Comparison of ENCODE assay signal across 1 cellular context in genomic region chr2:162343824-162344616, GRCh38.
TF ChIP-seq lines count a peak whose summit lies in the region.

A gene with protein sequence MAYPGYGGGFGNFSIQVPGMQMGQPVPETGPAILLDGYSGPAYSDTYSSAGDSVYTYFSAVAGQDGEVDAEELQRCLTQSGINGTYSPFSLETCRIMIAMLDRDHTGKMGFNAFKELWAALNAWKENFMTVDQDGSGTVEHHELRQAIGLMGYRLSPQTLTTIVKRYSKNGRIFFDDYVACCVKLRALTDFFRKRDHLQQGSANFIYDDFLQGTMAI (plus strand): TSS chr2:162344132. CDS start chr2:162344249, 117 bp downstream.

TF ChIP-seq in HepG2, 621 proteins besides CTCF, POLR2A, EP300 and RAD21 (continued from another document and continues in another):
- TF ChIP-seq, protein P1, sequence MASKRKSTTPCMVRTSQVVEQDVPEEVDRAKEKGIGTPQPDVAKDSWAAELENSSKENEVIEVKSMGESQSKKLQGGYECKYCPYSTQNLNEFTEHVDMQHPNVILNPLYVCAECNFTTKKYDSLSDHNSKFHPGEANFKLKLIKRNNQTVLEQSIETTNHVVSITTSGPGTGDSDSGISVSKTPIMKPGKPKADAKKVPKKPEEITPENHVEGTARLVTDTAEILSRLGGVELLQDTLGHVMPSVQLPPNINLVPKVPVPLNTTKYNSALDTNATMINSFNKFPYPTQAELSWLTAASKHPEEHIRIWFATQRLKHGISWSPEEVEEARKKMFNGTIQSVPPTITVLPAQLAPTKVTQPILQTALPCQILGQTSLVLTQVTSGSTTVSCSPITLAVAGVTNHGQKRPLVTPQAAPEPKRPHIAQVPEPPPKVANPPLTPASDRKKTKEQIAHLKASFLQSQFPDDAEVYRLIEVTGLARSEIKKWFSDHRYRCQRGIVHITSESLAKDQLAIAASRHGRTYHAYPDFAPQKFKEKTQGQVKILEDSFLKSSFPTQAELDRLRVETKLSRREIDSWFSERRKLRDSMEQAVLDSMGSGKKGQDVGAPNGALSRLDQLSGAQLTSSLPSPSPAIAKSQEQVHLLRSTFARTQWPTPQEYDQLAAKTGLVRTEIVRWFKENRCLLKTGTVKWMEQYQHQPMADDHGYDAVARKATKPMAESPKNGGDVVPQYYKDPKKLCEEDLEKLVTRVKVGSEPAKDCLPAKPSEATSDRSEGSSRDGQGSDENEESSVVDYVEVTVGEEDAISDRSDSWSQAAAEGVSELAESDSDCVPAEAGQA (IDR thresholded peaks at IDR 0.05; ENCODE audit: low read depth) = peak; percentile 48; the same call in 1 of the 2 replicates
- TF ChIP-seq, protein P1 (CRISPR knock-in tag; IDR thresholded peaks at IDR 0.05; ENCODE audit: borderline replicate concordance) = no peak
- TF ChIP-seq AGO2 (optimal IDR thresholded peaks at IDR 0.05; ENCODE audit: low read depth, low read length) (peak; percentile 68), HMG20A (CRISPR knock-in tag; IDR thresholded peaks at IDR 0.05; ENCODE audit: borderline replicate concordance) (0 out of 2 replicates have a peak, but pooled peaks have one; percentile 25), ZFP62 (CRISPR knock-in tag; IDR thresholded peaks at IDR 0.05) (no peak), CBX1 (IDR thresholded peaks at IDR 0.05; ENCODE audit: low read depth) (peak; percentile 54), ZNF660 (CRISPR knock-in tag; IDR thresholded peaks at IDR 0.05; ENCODE audit: borderline replicate concordance, low read depth) (no peak), MYC (CRISPR knock-in tag; IDR thresholded peaks at IDR 0.05; ENCODE audit: borderline replicate concordance) (peak; percentile 85), ZNF782 (CRISPR knock-in tag; IDR thresholded peaks at IDR 0.05; ENCODE audit: borderline replicate concordance) (peak; percentile 65; the same call in 1 of the 2 replicates), E2F1 (CRISPR knock-in tag; IDR thresholded peaks at IDR 0.05) (peak; percentile 13; the same call in 1 of the 2 replicates), HNF4G (IDR thresholded peaks at IDR 0.05; ENCODE audit: borderline replicate concordance, low read depth, low read length) (no peak), HNF4G (CRISPR knock-in tag; IDR thresholded peaks at IDR 0.05; ENCODE audit: borderline replicate concordance, low read depth) (0 out of 2 replicates have a peak, but pooled peaks have one; percentile 26), SNAI1 (CRISPR knock-in tag; IDR thresholded peaks at IDR 0.05; ENCODE audit: borderline replicate concordance) (0 out of 2 replicates have a peak, but pooled peaks have one; percentile 74), GZF1 (CRISPR knock-in tag; IDR thresholded peaks at IDR 0.05) (0 out of 2 replicates have a peak, but pooled peaks have one; percentile 30), NFYC (CRISPR knock-in tag; IDR thresholded peaks at IDR 0.05) (peak; percentile 90), HOXA9 (CRISPR knock-in tag; IDR thresholded peaks at IDR 0.05; ENCODE audit: borderline replicate concordance) (peak; percentile 78; the same call in 1 of the 2 replicates), MTA1 (CRISPR knock-in tag; IDR thresholded peaks at IDR 0.05; ENCODE audit: borderline replicate concordance) (peak; percentile 78; the same call in 1 of the 2 replicates), NFKBIZ (CRISPR knock-in tag; IDR thresholded peaks at IDR 0.05) (no peak), CREB1 (IDR thresholded peaks at IDR 0.05) (peak; percentile 54), CREB1 (CRISPR knock-in tag; IDR thresholded peaks at IDR 0.05) (no peak; the same call in 1 of the 2 replicates), KLF16 (CRISPR knock-in tag; IDR thresholded peaks at IDR 0.05) (peak in 1 of 2 experiments; percentile 71; a peak in 2 of 4 replicates), ZNF598 (CRISPR knock-in tag; IDR thresholded peaks at IDR 0.05; ENCODE audit: borderline replicate concordance) (peak; percentile 92; the same call in 1 of the 2 replicates), ZNF350 (CRISPR knock-in tag; IDR thresholded peaks at IDR 0.05; ENCODE audit: borderline replicate concordance, low read depth) (peak; percentile 97), ZNF121 (CRISPR knock-in tag; IDR thresholded peaks at IDR 0.05) (no peak), LRRFIP1 (CRISPR knock-in tag; conservative IDR thresholded peaks at IDR 0.05) (0 out of 2 replicates have a peak, but pooled peaks have one; percentile 71), MIER3 (CRISPR knock-in tag; IDR thresholded peaks at IDR 0.05; ENCODE audit: borderline replicate concordance) (0 out of 2 replicates have a peak, but pooled peaks have one; percentile 38), ZNF263 (CRISPR knock-in tag; IDR thresholded peaks at IDR 0.05) (peak; percentile 65), NONO (IDR thresholded peaks at IDR 0.05) (no peak), NONO (CRISPR knock-in tag; conservative IDR thresholded peaks at IDR 0.05) (peak; percentile 94), RFXANK (CRISPR knock-in tag; IDR thresholded peaks at IDR 0.05) (peak; percentile 63; the same call in 1 of the 2 replicates), ZNF788 (CRISPR knock-in tag; IDR thresholded peaks at IDR 0.05; ENCODE audit: borderline replicate concordance) (peak; percentile 84; the same call in 1 of the 2 replicates), HNRNPLL (IDR thresholded peaks at IDR 0.05; ENCODE audit: low read depth, low read length, poor library complexity, severe bottlenecking) (peak; percentile 96)
- TF ChIP-seq, protein P2, sequence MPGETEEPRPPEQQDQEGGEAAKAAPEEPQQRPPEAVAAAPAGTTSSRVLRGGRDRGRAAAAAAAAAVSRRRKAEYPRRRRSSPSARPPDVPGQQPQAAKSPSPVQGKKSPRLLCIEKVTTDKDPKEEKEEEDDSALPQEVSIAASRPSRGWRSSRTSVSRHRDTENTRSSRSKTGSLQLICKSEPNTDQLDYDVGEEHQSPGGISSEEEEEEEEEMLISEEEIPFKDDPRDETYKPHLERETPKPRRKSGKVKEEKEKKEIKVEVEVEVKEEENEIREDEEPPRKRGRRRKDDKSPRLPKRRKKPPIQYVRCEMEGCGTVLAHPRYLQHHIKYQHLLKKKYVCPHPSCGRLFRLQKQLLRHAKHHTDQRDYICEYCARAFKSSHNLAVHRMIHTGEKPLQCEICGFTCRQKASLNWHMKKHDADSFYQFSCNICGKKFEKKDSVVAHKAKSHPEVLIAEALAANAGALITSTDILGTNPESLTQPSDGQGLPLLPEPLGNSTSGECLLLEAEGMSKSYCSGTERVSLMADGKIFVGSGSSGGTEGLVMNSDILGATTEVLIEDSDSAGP (CRISPR knock-in tag; IDR thresholded peaks at IDR 0.05; ENCODE audit: borderline replicate concordance) = peak; percentile 94
- TF ChIP-seq, protein P3, sequence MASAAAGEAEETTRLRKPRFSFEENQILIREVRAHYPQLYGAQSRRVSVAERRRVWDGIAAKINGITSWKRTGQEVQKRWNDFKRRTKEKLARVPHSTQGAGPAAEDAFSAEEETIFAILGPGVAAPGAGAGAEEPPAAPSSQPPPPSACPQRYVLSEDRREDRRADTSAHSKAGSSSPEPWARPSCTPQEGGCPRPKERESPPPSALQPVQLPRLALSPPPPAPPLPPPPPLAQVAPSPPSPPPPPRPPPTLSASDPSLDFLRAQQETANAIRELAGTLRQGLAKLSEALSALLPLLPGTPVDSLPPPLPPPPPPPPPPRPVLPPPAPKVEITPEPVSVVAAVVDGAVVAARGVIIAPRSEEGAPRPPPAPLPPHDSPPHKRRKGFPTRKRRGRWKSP (CRISPR knock-in tag; IDR thresholded peaks at IDR 0.05) = peak; percentile 95
- TF ChIP-seq, protein P4, sequence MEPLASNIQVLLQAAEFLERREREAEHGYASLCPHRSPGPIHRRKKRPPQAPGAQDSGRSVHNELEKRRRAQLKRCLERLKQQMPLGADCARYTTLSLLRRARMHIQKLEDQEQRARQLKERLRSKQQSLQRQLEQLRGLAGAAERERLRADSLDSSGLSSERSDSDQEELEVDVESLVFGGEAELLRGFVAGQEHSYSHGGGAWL (CRISPR knock-in tag; IDR thresholded peaks at IDR 0.05) = peak; percentile 90
- TF ChIP-seq, protein P5, sequence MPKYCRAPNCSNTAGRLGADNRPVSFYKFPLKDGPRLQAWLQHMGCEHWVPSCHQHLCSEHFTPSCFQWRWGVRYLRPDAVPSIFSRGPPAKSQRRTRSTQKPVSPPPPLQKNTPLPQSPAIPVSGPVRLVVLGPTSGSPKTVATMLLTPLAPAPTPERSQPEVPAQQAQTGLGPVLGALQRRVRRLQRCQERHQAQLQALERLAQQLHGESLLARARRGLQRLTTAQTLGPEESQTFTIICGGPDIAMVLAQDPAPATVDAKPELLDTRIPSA (CRISPR knock-in tag; IDR thresholded peaks at IDR 0.05; ENCODE audit: borderline replicate concordance) = no peak
- TF ChIP-seq, protein P6, sequence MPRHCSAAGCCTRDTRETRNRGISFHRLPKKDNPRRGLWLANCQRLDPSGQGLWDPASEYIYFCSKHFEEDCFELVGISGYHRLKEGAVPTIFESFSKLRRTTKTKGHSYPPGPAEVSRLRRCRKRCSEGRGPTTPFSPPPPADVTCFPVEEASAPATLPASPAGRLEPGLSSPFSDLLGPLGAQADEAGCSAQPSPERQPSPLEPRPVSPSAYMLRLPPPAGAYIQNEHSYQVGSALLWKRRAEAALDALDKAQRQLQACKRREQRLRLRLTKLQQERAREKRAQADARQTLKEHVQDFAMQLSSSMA (CRISPR knock-in tag; IDR thresholded peaks at IDR 0.05) = peak; percentile 94; the same call in 1 of the 2 replicates
- TF ChIP-seq, protein P7, sequence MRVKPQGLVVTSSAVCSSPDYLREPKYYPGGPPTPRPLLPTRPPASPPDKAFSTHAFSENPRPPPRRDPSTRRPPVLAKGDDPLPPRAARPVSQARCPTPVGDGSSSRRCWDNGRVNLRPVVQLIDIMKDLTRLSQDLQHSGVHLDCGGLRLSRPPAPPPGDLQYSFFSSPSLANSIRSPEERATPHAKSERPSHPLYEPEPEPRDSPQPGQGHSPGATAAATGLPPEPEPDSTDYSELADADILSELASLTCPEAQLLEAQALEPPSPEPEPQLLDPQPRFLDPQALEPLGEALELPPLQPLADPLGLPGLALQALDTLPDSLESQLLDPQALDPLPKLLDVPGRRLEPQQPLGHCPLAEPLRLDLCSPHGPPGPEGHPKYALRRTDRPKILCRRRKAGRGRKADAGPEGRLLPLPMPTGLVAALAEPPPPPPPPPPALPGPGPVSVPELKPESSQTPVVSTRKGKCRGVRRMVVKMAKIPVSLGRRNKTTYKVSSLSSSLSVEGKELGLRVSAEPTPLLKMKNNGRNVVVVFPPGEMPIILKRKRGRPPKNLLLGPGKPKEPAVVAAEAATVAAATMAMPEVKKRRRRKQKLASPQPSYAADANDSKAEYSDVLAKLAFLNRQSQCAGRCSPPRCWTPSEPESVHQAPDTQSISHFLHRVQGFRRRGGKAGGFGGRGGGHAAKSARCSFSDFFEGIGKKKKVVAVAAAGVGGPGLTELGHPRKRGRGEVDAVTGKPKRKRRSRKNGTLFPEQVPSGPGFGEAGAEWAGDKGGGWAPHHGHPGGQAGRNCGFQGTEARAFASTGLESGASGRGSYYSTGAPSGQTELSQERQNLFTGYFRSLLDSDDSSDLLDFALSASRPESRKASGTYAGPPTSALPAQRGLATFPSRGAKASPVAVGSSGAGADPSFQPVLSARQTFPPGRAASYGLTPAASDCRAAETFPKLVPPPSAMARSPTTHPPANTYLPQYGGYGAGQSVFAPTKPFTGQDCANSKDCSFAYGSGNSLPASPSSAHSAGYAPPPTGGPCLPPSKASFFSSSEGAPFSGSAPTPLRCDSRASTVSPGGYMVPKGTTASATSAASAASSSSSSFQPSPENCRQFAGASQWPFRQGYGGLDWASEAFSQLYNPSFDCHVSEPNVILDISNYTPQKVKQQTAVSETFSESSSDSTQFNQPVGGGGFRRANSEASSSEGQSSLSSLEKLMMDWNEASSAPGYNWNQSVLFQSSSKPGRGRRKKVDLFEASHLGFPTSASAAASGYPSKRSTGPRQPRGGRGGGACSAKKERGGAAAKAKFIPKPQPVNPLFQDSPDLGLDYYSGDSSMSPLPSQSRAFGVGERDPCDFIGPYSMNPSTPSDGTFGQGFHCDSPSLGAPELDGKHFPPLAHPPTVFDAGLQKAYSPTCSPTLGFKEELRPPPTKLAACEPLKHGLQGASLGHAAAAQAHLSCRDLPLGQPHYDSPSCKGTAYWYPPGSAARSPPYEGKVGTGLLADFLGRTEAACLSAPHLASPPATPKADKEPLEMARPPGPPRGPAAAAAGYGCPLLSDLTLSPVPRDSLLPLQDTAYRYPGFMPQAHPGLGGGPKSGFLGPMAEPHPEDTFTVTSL (CRISPR knock-in tag; IDR thresholded peaks at IDR 0.05; ENCODE audit: borderline replicate concordance) = peak; percentile 42; the same call in 1 of the 2 replicates
